13 cellular contexts compared by ENCODE assay signal in the genomic region with DNA sequence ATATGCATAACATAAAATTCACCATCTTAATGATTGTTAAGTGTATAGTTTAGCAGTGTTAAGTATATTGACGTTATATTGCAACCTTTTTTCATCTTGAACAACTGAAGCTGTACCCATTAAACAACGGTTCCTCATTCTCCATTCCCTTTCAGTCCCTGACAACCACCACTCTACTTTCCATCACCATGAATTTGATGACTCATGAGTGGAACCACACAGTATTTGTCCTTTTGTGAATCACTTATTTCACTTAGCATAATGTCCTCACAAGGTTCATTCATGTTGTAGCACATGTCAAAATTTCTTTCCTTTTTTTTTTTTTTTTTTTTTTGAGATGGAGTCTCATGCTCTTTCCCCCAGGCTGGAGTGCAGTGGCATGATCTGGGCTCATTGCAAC. TPM values are rescaled to one million over a fixed set of nuclear protein-coding genes. Genes with fewer than 3 reads are reported as not detected.
A peak's percentile ranks its signal among the peaks of the same experiment; 100 is the strongest.
DNase-seq lines count a peak whose midpoint lies in the region; ATAC-seq and TF ChIP-seq lines count a peak whose summit lies in the region.
"Had no signal": no experiment of that assay in that cellular context is flagged by ENCODE, and none has a peak within 500 bp of the region (broad histone marks: within the 10 kb centered on the region; RNA-seq: fewer than 3 reads in every experiment).

No MANE protein-coding gene starts in this region.

- H3K9me3 Mint-ChIP-seq in activated naive CD8-positive, alpha-beta T cell treated with anti-CD3 and anti-CD28 coated beads, Interleukin-2, amount 50 U/mL, for 24 hours = no peaks in the 10 kb centered on the region
- H3K9me3 Mint-ChIP-seq in activated naive CD8-positive, alpha-beta T cell treated with anti-CD3 and anti-CD28 coated beads for 36 hours = no peaks in the 10 kb centered on the region
- H3K9me3 Mint-ChIP-seq in stimulated activated naive CD8-positive, alpha-beta T cell treated with anti-CD3 and anti-CD28 coated beads, Interleukin-15, amount 100 ng/mL, for 72 hours = no peaks in the 10 kb centered on the region
- H3K9me3 Mint-ChIP-seq: activated B cell treated with CpG ODN at 0.5 μM for 24 hours, natural killer cell had no signal

- H3K36me3 Mint-ChIP-seq in activated naive CD8-positive, alpha-beta T cell treated with anti-CD3 and anti-CD28 coated beads, Interleukin-2, amount 50 U/mL, for 24 hours (ENCODE audit: low read depth) = no peaks in the 10 kb centered on the region
- no peaks in the 10 kb centered on the region for H3K36me3 Mint-ChIP-seq in activated naive CD8-positive, alpha-beta T cell treated with anti-CD3 and anti-CD28 coated beads for 36 hours
- H3K36me3 Mint-ChIP-seq: activated naive CD8-positive, alpha-beta T cell; natural killer cell had no signal

- no peak overlapping the region for H3K4me3 Mint-ChIP-seq in activated naive CD8-positive, alpha-beta T cell treated with anti-CD3 and anti-CD28 coated beads, Interleukin-2, amount 50 U/mL, for 24 hours
- no peak overlapping the region for H3K4me3 Mint-ChIP-seq in activated naive CD8-positive, alpha-beta T cell treated with anti-CD3 and anti-CD28 coated beads for 36 hours
- H3K4me3 Mint-ChIP-seq in stimulated activated naive CD8-positive, alpha-beta T cell treated with anti-CD3 and anti-CD28 coated beads, Interleukin-15, amount 100 ng/mL, for 72 hours = no peak overlapping the region
- H3K4me3 Mint-ChIP-seq: activated B cell treated with CpG ODN at 0.5 μM for 24 hours; activated naive CD8-positive, alpha-beta T cell; natural killer cell had no signal

- H3K4me3 ChIP-seq in epithelial cell of proximal tubule (ENCODE audit: low read depth, low read length) (no peak overlapping the region), tibial artery (no peak overlapping the region)

- peaks cover 0 to 56% of the 10 kb centered on the region in 2 donors for H3K27me3 ChIP-seq in tibial artery

- no peak overlapping the region for H3K27ac ChIP-seq in tibial artery

- H3K27me3 Mint-ChIP-seq in activated naive CD8-positive, alpha-beta T cell treated with anti-CD3 and anti-CD28 coated beads, Interleukin-2, amount 50 U/mL, for 24 hours = peaks cover 10% of the 10 kb centered on the region
- H3K27me3 Mint-ChIP-seq in activated naive CD8-positive, alpha-beta T cell treated with anti-CD3 and anti-CD28 coated beads for 36 hours = peaks cover 23% of the 10 kb centered on the region
- H3K27me3 Mint-ChIP-seq in stimulated activated naive CD8-positive, alpha-beta T cell treated with anti-CD3 and anti-CD28 coated beads, Interleukin-15, amount 100 ng/mL, for 72 hours = peaks cover 26% of the 10 kb centered on the region

- DNase-seq in activated naive CD8-positive, alpha-beta T cell treated with anti-CD3 and anti-CD28 coated beads, Interleukin-2, amount 50 U/mL, for 24 hours = no peak
- no peak for DNase-seq in activated naive CD8-positive, alpha-beta T cell treated with anti-CD3 and anti-CD28 coated beads for 36 hours
- peak; percentile 91 for DNase-seq in RPMI7951 (ENCODE audit: low read depth)
- DNase-seq in epithelial cell of proximal tubule (ENCODE audit: low read depth) = peak; percentile 72
- no peak for DNase-seq in stimulated activated naive CD8-positive, alpha-beta T cell treated with anti-CD3 and anti-CD28 coated beads, Interleukin-15, amount 100 ng/mL, for 72 hours
- no peak for DNase-seq in activated CD8-positive, alpha-beta memory T cell treated with anti-CD3 and anti-CD28 coated beads, Interleukin-2, amount 50 U/mL, for 4 hours
- DNase-seq in GM10266 (ENCODE audit: extremely low spot score) = no peak
- DNase-seq in tibial artery = no peak
- DNase-seq: activated B cell treated with CpG ODN at 0.5 μM for 24 hours; effector CD4-positive, alpha-beta T cell; natural killer cell; NCI-H146 had no signal

- H3K4me1 Mint-ChIP-seq in activated naive CD8-positive, alpha-beta T cell treated with anti-CD3 and anti-CD28 coated beads, Interleukin-2, amount 50 U/mL, for 24 hours = peaks cover 38% of the 10 kb centered on the region
- H3K4me1 Mint-ChIP-seq in activated naive CD8-positive, alpha-beta T cell treated with anti-CD3 and anti-CD28 coated beads for 36 hours = peaks cover 25% of the 10 kb centered on the region
- H3K4me1 Mint-ChIP-seq in stimulated activated naive CD8-positive, alpha-beta T cell treated with anti-CD3 and anti-CD28 coated beads, Interleukin-15, amount 100 ng/mL, for 72 hours = peaks cover 21% of the 10 kb centered on the region

- peak; percentile 71 for ATAC-seq in activated naive CD8-positive, alpha-beta T cell treated with anti-CD3 and anti-CD28 coated beads, Interleukin-2, amount 50 U/mL, for 24 hours
- peak; percentile 67 for ATAC-seq in stimulated activated naive CD8-positive, alpha-beta T cell treated with anti-CD3 and anti-CD28 coated beads, Interleukin-15, amount 100 ng/mL, for 72 hours

- TF ChIP-seq CTCF in epithelial cell of proximal tubule (conservative IDR thresholded peaks at IDR 0.05; ENCODE audit: low read depth, low read length) (no peak), GM10266 (IDR thresholded peaks at IDR 0.05; ENCODE audit: control insufficient read depth, insufficient read depth, low read depth, missing control alignments) (no peak), tibial artery (IDR thresholded peaks at IDR 0.05) (no peak)

- H3K36me3 ChIP-seq in tibial artery = no peaks in the 10 kb centered on the region

- H3K27ac Mint-ChIP-seq in activated naive CD8-positive, alpha-beta T cell treated with anti-CD3 and anti-CD28 coated beads, Interleukin-2, amount 50 U/mL, for 24 hours = peak overlapping the region; percentile 38
- H3K27ac Mint-ChIP-seq in activated naive CD8-positive, alpha-beta T cell treated with anti-CD3 and anti-CD28 coated beads for 36 hours = no peak overlapping the region
- no peak overlapping the region for H3K27ac Mint-ChIP-seq in stimulated activated naive CD8-positive, alpha-beta T cell treated with anti-CD3 and anti-CD28 coated beads, Interleukin-15, amount 100 ng/mL, for 72 hours
- H3K27ac Mint-ChIP-seq: activated B cell treated with CpG ODN at 0.5 μM for 24 hours; activated naive CD8-positive, alpha-beta T cell; natural killer cell had no signal

- H3K4me1 ChIP-seq in tibial artery = no peaks in the 10 kb centered on the region

- intact Hi-C loops in tibial artery (cut with DNase I; ENCODE audit: low total_unique reads) = no loop called here

- no peaks in the 10 kb centered on the region for H3K9me3 ChIP-seq in tibial artery

RNA-seq across cellular contexts. Expression of a gene that starts 46.0 kb away (rescaled TPM):
- not detected for total RNA-seq in activated naive CD8-positive, alpha-beta T cell treated with anti-CD3 and anti-CD28 coated beads for 36 hours
- not detected in 2 replicates for total RNA-seq in RPMI7951 (2014; rRNA removed; shearing (Covaris generic))
- not detected in 2 replicates for total RNA-seq in epithelial cell of proximal tubule
- total RNA-seq: activated B cell treated with CpG ODN at 0.5 μM for 24 hours, natural killer cell had no signal

RNA-seq across cellular contexts. Expression of a gene that starts 54.8 kb away (rescaled TPM):
- 10 to 100 TPM; 54.2 to 55.4 TPM for total RNA-seq in activated naive CD8-positive, alpha-beta T cell treated with anti-CD3 and anti-CD28 coated beads for 36 hours
- 0.49 TPM in 1 of 2 replicates, not detected in the other for total RNA-seq in RPMI7951 (2014; rRNA removed; shearing (Covaris generic))
- 1.5 and 11.4 TPM in 2 replicates for total RNA-seq in epithelial cell of proximal tubule

Comparison
In these comparisons a context has a peak if more than half of its experiments do, and no peak if none do; other contexts are left out.
1. DNase-seq: peak in RPMI7951 (single experiment) and epithelial cell of proximal tubule (single experiment); none in activated naive CD8-positive, alpha-beta T cell treated with anti-CD3 and anti-CD28 coated beads, Interleukin-2, amount 50 U/mL, for 24 hours (single experiment), activated naive CD8-positive, alpha-beta T cell treated with anti-CD3 and anti-CD28 coated beads for 36 hours (single experiment), stimulated activated naive CD8-positive, alpha-beta T cell treated with anti-CD3 and anti-CD28 coated beads, Interleukin-15, amount 100 ng/mL, for 72 hours (0 of 2), activated CD8-positive, alpha-beta memory T cell treated with anti-CD3 and anti-CD28 coated beads, Interleukin-2, amount 50 U/mL, for 4 hours (single experiment), GM10266 (single experiment) and tibial artery (0 of 2).